8 cellular contexts compared by ENCODE assay signal in the genomic region with DNA sequence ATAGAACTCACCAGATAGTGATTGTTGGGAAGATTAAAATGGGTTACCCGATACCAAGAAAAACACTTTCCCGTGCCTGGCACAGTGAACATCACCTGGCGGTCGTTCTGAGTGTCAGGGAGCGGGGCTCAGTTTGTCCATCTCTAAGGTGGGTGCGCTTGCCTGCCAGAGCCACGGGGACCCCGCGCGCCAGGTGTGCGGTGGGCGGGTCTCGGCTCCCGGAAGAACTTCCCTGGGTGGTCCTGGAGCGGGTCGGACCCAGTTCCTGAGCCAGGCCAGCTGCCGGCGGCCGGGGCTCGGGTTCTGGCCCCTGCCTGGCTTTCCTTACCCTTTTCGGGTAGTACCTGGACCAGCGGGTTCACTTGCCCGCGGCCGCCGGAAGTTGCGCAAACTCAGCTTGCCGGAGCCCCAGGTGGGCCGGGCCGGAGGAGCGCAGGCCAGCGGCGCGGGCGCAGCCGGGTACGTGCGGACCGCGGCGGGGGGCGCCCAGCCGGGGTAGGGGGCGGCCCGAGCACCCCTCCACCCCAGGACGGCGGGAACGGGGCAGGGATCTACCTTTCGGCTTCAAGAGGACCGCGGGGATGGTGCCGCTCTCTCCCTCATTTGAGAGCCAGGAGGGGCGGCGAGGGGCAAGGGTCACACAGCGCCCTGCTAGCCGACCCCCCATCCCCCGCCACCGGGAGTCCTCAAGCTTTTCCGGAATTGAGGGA. TPM values are rescaled to one million over a fixed set of nuclear protein-coding genes. Genes with fewer than 3 reads are reported as not detected.
A peak's percentile ranks its signal among the peaks of the same experiment; 100 is the strongest.
DNase-seq lines count a peak whose midpoint lies in the region; ATAC-seq and TF ChIP-seq lines count a peak whose summit lies in the region.

No MANE protein-coding gene starts in this region.

- no peak for TF ChIP-seq EP300 in SK-N-SH (IDR thresholded peaks at IDR 0.05; ENCODE audit: borderline replicate concordance in 1 of 2, low read depth in 1 of 2, low read length in 1 of 2)

- H3K4me3 ChIP-seq in PC-3 (ENCODE audit: low read length) (peak overlapping the region; percentile 75), SK-N-SH (ENCODE audit: low read depth in 2 of 2, low read length in 1 of 2) (no peak overlapping the region), uterus (peak overlapping the region in 1 of 2 donors; percentile 21)

- H3K9me2 ChIP-seq in PC-3 (replicated peaks; ENCODE audit: low read length) = no peaks in the 10 kb centered on the region
- no peaks in the 10 kb centered on the region for H3K9me2 ChIP-seq in SK-N-SH

- TF ChIP-seq RAD21 in SK-N-SH (IDR thresholded peaks at IDR 0.05; ENCODE audit: low read length) = no peak

- no peak overlapping the region for H3K27ac Mint-ChIP-seq in osteocyte (ENCODE audit: unreplicated experiment)

- peak; percentile 34 for ATAC-seq in PC-3
- ATAC-seq in esophagus mucosa = peak; percentile 25
- ATAC-seq in GM18867 (IDR thresholded peaks at IDR 0.05; ENCODE audit: unreplicated experiment) = no peak

- TF ChIP-seq CTCF in PC-3 (conservative IDR thresholded peaks at IDR 0.05; ENCODE audit: low read depth, low read length) = no peak
- no peak for TF ChIP-seq CTCF in osteocyte (IDR thresholded peaks at IDR 0.05)
- TF ChIP-seq CTCF in SK-N-SH (IDR thresholded peaks at IDR 0.05) = no peak
- TF ChIP-seq CTCF in uterus (IDR thresholded peaks at IDR 0.05) = no peak

- intact Hi-C loops in PC-3 (cut with micrococcal nuclease) = no loop called here
- intact Hi-C loops in uterus (cut with DNase I; ENCODE audit: low total_unique reads) = no loop called here

- BruUV-seq in PC-3 (replicated peaks; lab: Mats Ljungman, UMichigan) = no TSS peak

- peaks cover 14% of the 10 kb centered on the region for H3K4me1 Mint-ChIP-seq in osteocyte (ENCODE audit: unreplicated experiment)

- peaks cover 6% of the 10 kb centered on the region for H3F3A ChIP-seq in PC-3 (ENCODE audit: low read length, unreplicated experiment)
- no peaks in the 10 kb centered on the region for H3F3A ChIP-seq in SK-N-SH (replicated peaks; ENCODE audit: insufficient read depth)

- H3K4me1 ChIP-seq in PC-3 (ENCODE audit: insufficient read depth, low read length) (peaks cover 44% of the 10 kb centered on the region), SK-N-SH (ENCODE audit: control insufficient read depth in 1 of 2, insufficient read depth in 2 of 2, low read depth in 1 of 2, low read length in 1 of 2) (peaks cover 0 to 25% of the 10 kb centered on the region in 2 experiments; a peak in 1 of 4 replicates), uterus (peaks cover 0 to 14% of the 10 kb centered on the region in 2 donors)

- H3K27ac ChIP-seq in PC-3 (ENCODE audit: low read length) (no peak overlapping the region), SK-N-SH (ENCODE audit: low read depth in 2 of 2, low read length in 1 of 2) (no peak overlapping the region), uterus (no peak overlapping the region)

- peaks cover 9% of the 10 kb centered on the region; the same call in 1 of the 2 replicates for H3K36me3 ChIP-seq in PC-3 (ENCODE audit: low read depth, low read length)
- peaks cover 0 to 1% of the 10 kb centered on the region in 2 experiments for H3K36me3 ChIP-seq in SK-N-SH (replicated peaks in 1 of 2; ENCODE audit: control insufficient read depth in 1 of 2, insufficient read depth in 2 of 2, low read length in 1 of 2)
- no peaks in the 10 kb centered on the region for H3K36me3 ChIP-seq in uterus

- WGBS in SK-N-SH (ENCODE audit: low lambda C conversion rate) = 92% methylated on average over 16 of the region's 59 CpGs

- H3K9ac ChIP-seq in PC-3 (ENCODE audit: low read length) (peak overlapping the region; percentile 74), SK-N-SH (no peak overlapping the region)

- CTCF ChIA-PET in PC-3 (lab: Charles Lee) = no interaction called here
- CTCF ChIA-PET in SK-N-SH (lab: Yijun Ruan, JAX) = interaction anchor here (0.6 to 4.2 kb wide), 3 partner anchors 22 to 268 kb away, joined by 3 to 23 read pairs (median 10); no protein-coding TSS in a partner anchor

- peaks cover 3% of the 10 kb centered on the region for H3K9me3 Mint-ChIP-seq in osteocyte (ENCODE audit: unreplicated experiment)

- H3K9me3 ChIP-seq in PC-3 (ENCODE audit: low read length) (no peaks in the 10 kb centered on the region), SK-N-SH (no peaks in the 10 kb centered on the region), uterus (no peaks in the 10 kb centered on the region)

- POLR2A ChIA-PET in PC-3 (lab: Charles Lee; ENCODE audit: unreplicated experiment) = interaction anchor here (0.5 kb wide), 1 partner anchor 223 kb away, joined by 3 read pairs; no protein-coding TSS in a partner anchor
- POLR2A ChIA-PET in SK-N-SH (lab: Yijun Ruan, JAX) = no interaction called here

- H2AFZ ChIP-seq in PC-3 (ENCODE audit: low read length) (peak overlapping the region; percentile 82), SK-N-SH (ENCODE audit: low read depth) (no peak overlapping the region)

- H3K79me2 ChIP-seq in PC-3 (ENCODE audit: low read length) (peaks cover 85% of the 10 kb centered on the region), SK-N-SH (ENCODE audit: insufficient read depth) (peaks cover 54% of the 10 kb centered on the region)

- peak overlapping the region; percentile 14 for H3K4me3 Mint-ChIP-seq in osteocyte (ENCODE audit: unreplicated experiment)

- H3K27me3 ChIP-seq in PC-3 (ENCODE audit: low read length) (no peaks in the 10 kb centered on the region), SK-N-SH (ENCODE audit: insufficient read depth) (no peaks in the 10 kb centered on the region), uterus (no peaks in the 10 kb centered on the region)

- H3K36me3 Mint-ChIP-seq in osteocyte (ENCODE audit: unreplicated experiment) = no peaks in the 10 kb centered on the region

- no peak for TF ChIP-seq POLR2A in uterus (IDR thresholded peaks at IDR 0.05)

- H4K20me1 ChIP-seq in PC-3 (ENCODE audit: low read length) (peaks cover 4% of the 10 kb centered on the region; the same call in 1 of the 2 replicates), SK-N-SH (ENCODE audit: insufficient read depth) (no peaks in the 10 kb centered on the region)

- peak overlapping the region; percentile 93 for H3K4me2 ChIP-seq in PC-3 (ENCODE audit: low read length)
- no peak overlapping the region for H3K4me2 ChIP-seq in SK-N-SH

- H3K27me3 Mint-ChIP-seq in osteocyte (ENCODE audit: unreplicated experiment) = no peaks in the 10 kb centered on the region

- peak; percentile 25 for DNase-seq in ELF-1 (ENCODE audit: low read depth, low spot score)
- peak; percentile 57 for DNase-seq in PC-3
- DNase-seq in osteocyte (ENCODE audit: extremely low spot score, unreplicated experiment) = no peak
- no peak for DNase-seq in KG1 (lab: John Stamatoyannopoulos, UW)
- no peak for DNase-seq in SK-N-SH
- DNase-seq in uterus = no peak

TF ChIP-seq in SK-N-SH, 30 proteins besides CTCF, POLR2A, EP300 and RAD21:
- no peak for TF ChIP-seq SIN3A (IDR thresholded peaks at IDR 0.05; ENCODE audit: borderline replicate concordance, low read depth, low read length)
- no peak for TF ChIP-seq FOXM1 (IDR thresholded peaks at IDR 0.05; ENCODE audit: low read depth)
- no peak for TF ChIP-seq TCF12 (IDR thresholded peaks at IDR 0.05)
- TF ChIP-seq NRF1 (IDR thresholded peaks at IDR 0.05; ENCODE audit: low read depth, low read length) = no peak
- TF ChIP-seq RXRA (IDR thresholded peaks at IDR 0.05; ENCODE audit: borderline replicate concordance, low read depth) = no peak
TF ChIP-seq in SK-N-SH: peak in this region for 0.

RNA-seq across cellular contexts. Expression of gene FAM110A, which starts 7.5 kb away (rescaled TPM):
- total RNA-seq in PC-3 (2014; rRNA removed) (23.0 and 28.4 TPM in 2 replicates), esophagus mucosa (32.8 TPM), osteocyte (2.6 and 2.7 TPM in 2 replicates), uterus (1 to 10 TPM in 3 of 4 donors, under 1 TPM in 1; 0.59 to 6.2 (median 4.0) TPM)
- 2.5 and 3.8 TPM in 2 replicates for polyA plus RNA-seq in SK-N-SH (2012; rRNA removed)
- 1.9 and 2.3 TPM in 2 replicates for polyA plus RNA-seq in SK-N-SH (2012; cell fraction: cytosol; rRNA removed)
- polyA plus RNA-seq in SK-N-SH (2012; cell fraction: nucleus; rRNA removed) = 4.3 and 7.1 TPM in 2 replicates

Comparison
In these comparisons a context has a peak if more than half of its experiments do, and no peak if none do; other contexts are left out.
1. DNase-seq: peak in ELF-1 (single experiment) and PC-3 (single experiment); none in osteocyte (single experiment), KG1 (single experiment), SK-N-SH (single experiment) and uterus (0 of 2).